ENCODE assay signal across 11 cellular contexts in genomic region chr2:30361751-30362394, GRCh38.
A peak's percentile ranks its signal among the peaks of the same experiment; 100 is the strongest.
DNase-seq lines count a peak whose midpoint lies in the region; ATAC-seq and TF ChIP-seq lines count a peak whose summit lies in the region.
"Had no signal": no experiment of that assay in that cellular context is flagged by ENCODE, and none has a peak within 500 bp of the region (broad histone marks: within the 10 kb centered on the region; RNA-seq: fewer than 3 reads in every experiment).

No MANE protein-coding gene starts in this region.

- H3K27me3 ChIP-seq in ascending aorta (no peaks in the 10 kb centered on the region), upper lobe of left lung (no peaks in the 10 kb centered on the region)
- H3K27me3 ChIP-seq: BE2C had no signal

- H3K9me3 Mint-ChIP-seq in activated naive CD4-positive, alpha-beta T cell treated with anti-CD3 and anti-CD28 coated beads, Interleukin-2, amount 50 U/mL, for 24 hours: no peaks in the 10 kb centered on the region
- H3K9me3 Mint-ChIP-seq in memory B cell: no peaks in the 10 kb centered on the region

- H3K27ac Mint-ChIP-seq in activated naive CD4-positive, alpha-beta T cell treated with anti-CD3 and anti-CD28 coated beads, Interleukin-2, amount 50 U/mL, for 24 hours: peak overlapping the region; percentile 79
- H3K27ac Mint-ChIP-seq in memory B cell: peak overlapping the region; percentile 32

- TF ChIP-seq POLR2A in upper lobe of left lung (IDR thresholded peaks at IDR 0.05): no peak

- H3K36me3 ChIP-seq in ascending aorta: no peaks in the 10 kb centered on the region
- H3K36me3 ChIP-seq in upper lobe of left lung: no peaks in the 10 kb centered on the region
- H3K36me3 ChIP-seq: BE2C had no signal

- TF ChIP-seq CTCF in ascending aorta (IDR thresholded peaks at IDR 0.05) (no peak), upper lobe of left lung (IDR thresholded peaks at IDR 0.05) (no peak)

- no peak for DNase-seq in activated naive CD4-positive, alpha-beta T cell treated with Interleukin-2 at 50 U/mL for 16 hours
- no peak for DNase-seq in ascending aorta (ENCODE audit: low spot score in 2 of 2)
- DNase-seq in memory B cell (ENCODE audit: low spot score in 2 of 2): no peak
- DNase-seq in upper lobe of left lung: no peak
- no peak for DNase-seq in iPS-NIHi11 (ENCODE audit: low spot score)
- DNase-seq in hepatic stellate cell (ENCODE audit: low spot score): no peak
- DNase-seq in AG08396 (ENCODE audit: low spot score): no peak
- DNase-seq: BE2C, NCI-H1105 treated with DMSO at 0.1 percent for 48 hours had no signal

- H3K9me3 ChIP-seq in ascending aorta (no peaks in the 10 kb centered on the region), upper lobe of left lung (no peaks in the 10 kb centered on the region)
- H3K9me3 ChIP-seq: BE2C had no signal

- no peaks in the 10 kb centered on the region for H3K27me3 Mint-ChIP-seq in activated naive CD4-positive, alpha-beta T cell treated with anti-CD3 and anti-CD28 coated beads, Interleukin-2, amount 50 U/mL, for 24 hours
- H3K27me3 Mint-ChIP-seq in memory B cell: no peaks in the 10 kb centered on the region

- H3K4me1 ChIP-seq in ascending aorta: peaks cover 18 to 44% of the 10 kb centered on the region in 2 donors
- peaks cover 35 to 48% (median 40%) of the 10 kb centered on the region in 4 donors for H3K4me1 ChIP-seq in upper lobe of left lung
- H3K4me1 ChIP-seq: BE2C had no signal

- TF ChIP-seq EP300 in upper lobe of left lung (IDR thresholded peaks at IDR 0.05): no peak

- H3K36me3 Mint-ChIP-seq in activated naive CD4-positive, alpha-beta T cell treated with anti-CD3 and anti-CD28 coated beads, Interleukin-2, amount 50 U/mL, for 24 hours: no peaks in the 10 kb centered on the region
- H3K36me3 Mint-ChIP-seq in memory B cell: no peaks in the 10 kb centered on the region

- H3K4me3 Mint-ChIP-seq in activated naive CD4-positive, alpha-beta T cell treated with anti-CD3 and anti-CD28 coated beads, Interleukin-2, amount 50 U/mL, for 24 hours: no peak overlapping the region
- H3K4me3 Mint-ChIP-seq in memory B cell: no peak overlapping the region

- intact Hi-C loops in ascending aorta (cut with DNase I): loop anchor here (5.0 kb wide), 4 partner anchors 85 to 145 kb away; partner anchors contain the start of gene LCLAT1

- ATAC-seq in memory B cell (ENCODE audit: low read depth): peak; percentile 39
- no peak for ATAC-seq in upper lobe of left lung (ENCODE audit: low FRiP score in 2 of 2)
- ATAC-seq: left lobe of liver had no signal

- no peak overlapping the region for H3K4me3 ChIP-seq in ascending aorta
- H3K4me3 ChIP-seq in upper lobe of left lung: no peak overlapping the region

- 61 to 72% methylated on average over 11 of the region's 11 CpGs for WGBS in upper lobe of left lung, 2 donors

- peaks cover 62% of the 10 kb centered on the region for H3K4me1 Mint-ChIP-seq in activated naive CD4-positive, alpha-beta T cell treated with anti-CD3 and anti-CD28 coated beads, Interleukin-2, amount 50 U/mL, for 24 hours
- H3K4me1 Mint-ChIP-seq in memory B cell: peaks cover 30% of the 10 kb centered on the region

- H3K27ac ChIP-seq in ascending aorta (peak overlapping the region; percentile 81 to 86), upper lobe of left lung (peak overlapping the region; percentile 65 to 80 (median 72))
